In the genomic region with DNA sequence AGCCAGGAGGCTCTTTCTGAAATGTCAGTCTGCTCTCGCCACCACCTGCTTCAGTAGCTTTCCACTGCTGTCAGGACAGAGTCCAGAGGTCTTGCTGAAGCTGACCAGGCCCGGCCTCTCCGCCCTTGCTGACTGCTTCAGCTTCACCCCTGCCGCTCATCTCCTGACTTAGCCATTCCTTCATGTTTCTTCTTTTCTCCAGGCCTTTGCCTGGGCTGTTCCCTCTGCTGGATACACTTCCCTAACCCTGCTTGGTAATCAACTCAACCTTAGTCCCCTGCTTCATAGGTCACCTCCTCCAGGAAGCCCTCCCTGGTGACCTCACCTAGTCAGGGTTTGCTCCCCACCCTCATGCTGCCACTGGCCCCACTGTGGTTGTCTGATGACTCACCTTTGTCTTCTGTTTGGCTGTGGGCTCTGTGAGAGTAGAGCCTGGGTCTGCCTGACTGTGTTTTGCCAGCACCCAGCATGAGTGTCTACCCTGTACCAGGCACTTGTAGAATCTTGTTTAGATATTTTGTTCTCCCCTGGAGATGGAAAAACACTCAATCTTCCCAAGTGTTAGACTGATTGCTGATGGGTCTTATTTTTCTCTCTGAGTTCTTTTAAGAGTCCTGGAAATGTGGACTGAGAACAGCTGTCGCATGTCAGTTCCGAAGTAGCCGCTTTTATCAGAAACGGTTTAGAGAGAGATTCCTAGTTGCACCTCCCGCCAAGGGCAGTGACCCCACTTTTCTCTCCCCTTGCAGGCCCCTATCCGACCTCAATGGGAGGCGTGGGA, we compare ENCODE assay signal across 8 cellular contexts.
DNase-seq lines count a peak whose midpoint lies in the region; ATAC-seq and TF ChIP-seq lines count a peak whose summit lies in the region.

No MANE protein-coding gene starts in this region.

- peak; percentile 99 for ATAC-seq in activated CD8-positive, alpha-beta T cell treated with anti-CD3 and anti-CD28 coated beads for 36 hours
- peak; percentile 30 for ATAC-seq in esophagus mucosa
- peak; percentile 18 for ATAC-seq in sciatic nerve
- ATAC-seq in GM23338, result no peak

- no peaks in the 10 kb centered on the region for H3K27me3 Mint-ChIP-seq in activated CD8-positive, alpha-beta T cell treated with anti-CD3 and anti-CD28 coated beads for 36 hours
- peaks cover 4% of the 10 kb centered on the region for H3K27me3 Mint-ChIP-seq in GM23338 (ENCODE audit: insufficient read depth, low read depth, poor library complexity)

- POLR2A ChIA-PET in activated CD8-positive, alpha-beta T cell treated with anti-CD3 and anti-CD28 coated beads for 36 hours (lab: Charles Lee), result interaction anchor here (1.5 kb wide), 1 partner anchor 19 kb away, joined by 4 read pairs; no protein-coding TSS in a partner anchor

- H3K4me1 Mint-ChIP-seq in activated CD8-positive, alpha-beta T cell treated with anti-CD3 and anti-CD28 coated beads for 36 hours (ENCODE audit: low read depth), result peaks cover 22% of the 10 kb centered on the region
- peaks cover 4% of the 10 kb centered on the region; the same call in 2 of the 3 replicates for H3K4me1 Mint-ChIP-seq in GM23338

- H3K4me3 ChIP-seq in GM23248 (no peak overlapping the region), GM23338 (no peak overlapping the region)

- H3K9me2 ChIP-seq in GM23248 (ENCODE audit: insufficient read depth) (no peaks in the 10 kb centered on the region), GM23338 (ENCODE audit: insufficient read depth) (no peaks in the 10 kb centered on the region)

- intact Hi-C loops in activated CD8-positive, alpha-beta T cell treated with anti-CD3 and anti-CD28 coated beads for 36 hours (cut with micrococcal nuclease), result no loop called here
- intact Hi-C loops in sciatic nerve (cut with DNase I), result no loop called here

- DNase-seq in GM23248, result peak; percentile 80
- peak; percentile 82 for DNase-seq in activated CD8-positive, alpha-beta T cell treated with anti-CD3 and anti-CD28 coated beads for 36 hours
- DNase-seq in sciatic nerve (ENCODE audit: low spot score), result no peak
- DNase-seq in dedifferentiated amniotic fluid mesenchymal stem cell (ENCODE audit: extremely low spot score), result no peak
- no peak for DNase-seq in NCI-H1417 (lab: John Stamatoyannopoulos, UW)
- DNase-seq in putamen (ENCODE audit: low spot score), result no peak
- no peak for DNase-seq in GM23338 (ENCODE audit: low spot score)

- H3K9me3 ChIP-seq in GM23248 (ENCODE audit: low read depth), result no peaks in the 10 kb centered on the region

- H4K20me1 ChIP-seq in GM23248 (ENCODE audit: insufficient read depth), result no peaks in the 10 kb centered on the region
- no peaks in the 10 kb centered on the region for H4K20me1 ChIP-seq in GM23338 (replicated peaks; ENCODE audit: insufficient read depth)

- CTCF ChIA-PET in activated CD8-positive, alpha-beta T cell treated with anti-CD3 and anti-CD28 coated beads for 36 hours (lab: Charles Lee), result interaction anchor here (0.7 to 1.2 kb wide), 2 partner anchors 11 to 54 kb away, joined by 4 to 5 read pairs; no protein-coding TSS in a partner anchor

- WGBS in GM23248 (ENCODE audit: low coverage in 1 of 2, low lambda C conversion rate in 2 of 2, missing lambda C conversion rate in 2 of 2), 2 experiments, result 72 to 74% methylated on average over 11 of the region's 11 CpGs

- peaks cover 2% of the 10 kb centered on the region for H3K36me3 Mint-ChIP-seq in activated CD8-positive, alpha-beta T cell treated with anti-CD3 and anti-CD28 coated beads for 36 hours (ENCODE audit: low read depth)
- no peaks in the 10 kb centered on the region for H3K36me3 Mint-ChIP-seq in GM23338 (ENCODE audit: low read depth)

- in situ Hi-C loops in GM23248 (cut with MboI), result no loop called here

- H3K9ac ChIP-seq in GM23248, result no peak overlapping the region

- H3K27ac ChIP-seq in GM23248 (no peak overlapping the region), GM23338 (ENCODE audit: low read depth) (no peak overlapping the region)

- H3K36me3 ChIP-seq in GM23248 (ENCODE audit: low read depth) (no peaks in the 10 kb centered on the region), GM23338 (ENCODE audit: insufficient read depth) (no peaks in the 10 kb centered on the region)

- H3K27ac Mint-ChIP-seq in activated CD8-positive, alpha-beta T cell treated with anti-CD3 and anti-CD28 coated beads for 36 hours, result peak overlapping the region; percentile 19
- no peak overlapping the region for H3K27ac Mint-ChIP-seq in GM23338

- no peak for TF ChIP-seq CTCF in activated CD8-positive, alpha-beta T cell treated with anti-CD3 and anti-CD28 coated beads for 36 hours (IDR thresholded peaks at IDR 0.05)
- TF ChIP-seq CTCF in GM23338 (conservative IDR thresholded peaks at IDR 0.05; ENCODE audit: low read depth in 2 of 2), result no peak

- H2AFZ ChIP-seq in GM23248 (no peak overlapping the region), GM23338 (no peak overlapping the region)

- H3K79me2 ChIP-seq in GM23248 (ENCODE audit: insufficient read depth) (0 out of 2 replicates have a peak, but pooled peaks cover 11% of the 10 kb centered on the region), GM23338 (replicated peaks; ENCODE audit: insufficient read depth) (no peaks in the 10 kb centered on the region)

- H3K4me3 Mint-ChIP-seq in activated CD8-positive, alpha-beta T cell treated with anti-CD3 and anti-CD28 coated beads for 36 hours, result no peak overlapping the region
- H3K4me3 Mint-ChIP-seq in GM23338, result no peak overlapping the region

- no peak overlapping the region for H3K4me2 ChIP-seq in GM23248 (ENCODE audit: unreplicated experiment)
- H3K4me2 ChIP-seq in GM23338, result no peak overlapping the region

- H3K4me1 ChIP-seq in GM23248 (ENCODE audit: insufficient read depth) (peaks cover 15% of the 10 kb centered on the region), GM23338 (ENCODE audit: insufficient read depth) (no peaks in the 10 kb centered on the region)

- H3K9me3 Mint-ChIP-seq in activated CD8-positive, alpha-beta T cell treated with anti-CD3 and anti-CD28 coated beads for 36 hours, result no peaks in the 10 kb centered on the region
- no peaks in the 10 kb centered on the region for H3K9me3 Mint-ChIP-seq in GM23338

- no peaks in the 10 kb centered on the region for H3K27me3 ChIP-seq in GM23248 (replicated peaks; ENCODE audit: insufficient read depth)
- H3K27me3 ChIP-seq in GM23338 (ENCODE audit: insufficient read depth), result no peaks in the 10 kb centered on the region

- no peaks in the 10 kb centered on the region for H3F3A ChIP-seq in GM23248 (ENCODE audit: insufficient read depth)
- no peaks in the 10 kb centered on the region for H3F3A ChIP-seq in GM23338 (replicated peaks; ENCODE audit: low read depth)

TF ChIP-seq in GM23338, 12 proteins besides CTCF, POLR2A, EP300 and RAD21:
- TF ChIP-seq, protein P1, sequence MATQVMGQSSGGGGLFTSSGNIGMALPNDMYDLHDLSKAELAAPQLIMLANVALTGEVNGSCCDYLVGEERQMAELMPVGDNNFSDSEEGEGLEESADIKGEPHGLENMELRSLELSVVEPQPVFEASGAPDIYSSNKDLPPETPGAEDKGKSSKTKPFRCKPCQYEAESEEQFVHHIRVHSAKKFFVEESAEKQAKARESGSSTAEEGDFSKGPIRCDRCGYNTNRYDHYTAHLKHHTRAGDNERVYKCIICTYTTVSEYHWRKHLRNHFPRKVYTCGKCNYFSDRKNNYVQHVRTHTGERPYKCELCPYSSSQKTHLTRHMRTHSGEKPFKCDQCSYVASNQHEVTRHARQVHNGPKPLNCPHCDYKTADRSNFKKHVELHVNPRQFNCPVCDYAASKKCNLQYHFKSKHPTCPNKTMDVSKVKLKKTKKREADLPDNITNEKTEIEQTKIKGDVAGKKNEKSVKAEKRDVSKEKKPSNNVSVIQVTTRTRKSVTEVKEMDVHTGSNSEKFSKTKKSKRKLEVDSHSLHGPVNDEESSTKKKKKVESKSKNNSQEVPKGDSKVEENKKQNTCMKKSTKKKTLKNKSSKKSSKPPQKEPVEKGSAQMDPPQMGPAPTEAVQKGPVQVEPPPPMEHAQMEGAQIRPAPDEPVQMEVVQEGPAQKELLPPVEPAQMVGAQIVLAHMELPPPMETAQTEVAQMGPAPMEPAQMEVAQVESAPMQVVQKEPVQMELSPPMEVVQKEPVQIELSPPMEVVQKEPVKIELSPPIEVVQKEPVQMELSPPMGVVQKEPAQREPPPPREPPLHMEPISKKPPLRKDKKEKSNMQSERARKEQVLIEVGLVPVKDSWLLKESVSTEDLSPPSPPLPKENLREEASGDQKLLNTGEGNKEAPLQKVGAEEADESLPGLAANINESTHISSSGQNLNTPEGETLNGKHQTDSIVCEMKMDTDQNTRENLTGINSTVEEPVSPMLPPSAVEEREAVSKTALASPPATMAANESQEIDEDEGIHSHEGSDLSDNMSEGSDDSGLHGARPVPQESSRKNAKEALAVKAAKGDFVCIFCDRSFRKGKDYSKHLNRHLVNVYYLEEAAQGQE (IDR thresholded peaks at IDR 0.05; ENCODE audit: unreplicated experiment), result no peak
- TF ChIP-seq, protein P2, sequence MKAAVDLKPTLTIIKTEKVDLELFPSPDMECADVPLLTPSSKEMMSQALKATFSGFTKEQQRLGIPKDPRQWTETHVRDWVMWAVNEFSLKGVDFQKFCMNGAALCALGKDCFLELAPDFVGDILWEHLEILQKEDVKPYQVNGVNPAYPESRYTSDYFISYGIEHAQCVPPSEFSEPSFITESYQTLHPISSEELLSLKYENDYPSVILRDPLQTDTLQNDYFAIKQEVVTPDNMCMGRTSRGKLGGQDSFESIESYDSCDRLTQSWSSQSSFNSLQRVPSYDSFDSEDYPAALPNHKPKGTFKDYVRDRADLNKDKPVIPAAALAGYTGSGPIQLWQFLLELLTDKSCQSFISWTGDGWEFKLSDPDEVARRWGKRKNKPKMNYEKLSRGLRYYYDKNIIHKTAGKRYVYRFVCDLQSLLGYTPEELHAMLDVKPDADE (IDR thresholded peaks at IDR 0.05), result no peak
- TF ChIP-seq STAT1 (IDR thresholded peaks at IDR 0.05; ENCODE audit: unreplicated experiment) (no peak), EZH2phosphoT487 (IDR thresholded peaks at IDR 0.05; ENCODE audit: unreplicated experiment) (no peak)

Comparison
In these comparisons a context has a peak if more than half of its experiments do, and no peak if none do; other contexts are left out.
1. DNase-seq: peak in GM23248 (single experiment) and activated CD8-positive, alpha-beta T cell treated with anti-CD3 and anti-CD28 coated beads for 36 hours (single experiment); none in sciatic nerve (single experiment), dedifferentiated amniotic fluid mesenchymal stem cell (single experiment), NCI-H1417 (0 of 3), putamen (single experiment) and GM23338 (single experiment).